ENCODE assay signal across 19 cellular contexts in genomic region chr10:91930939-91931338, GRCh38. TPM values are rescaled to one million over a fixed set of nuclear protein-coding genes. Genes with fewer than 3 reads are reported as not detected.
DNase-seq lines count a peak whose midpoint lies in the region; TF ChIP-seq lines count a peak whose summit lies in the region.
"Had no signal": no experiment of that assay in that cellular context is flagged by ENCODE, and none has a peak within 500 bp of the region (broad histone marks: within the 10 kb centered on the region; RNA-seq: fewer than 3 reads in every experiment).

No MANE protein-coding gene starts in this region.

- H3K27ac ChIP-seq in mammary epithelial cell (ENCODE audit: insufficient read depth, low read depth, low read length), result no peak overlapping the region
- H3K27ac ChIP-seq in tibial nerve, result no peak overlapping the region
- H3K27ac ChIP-seq in Peyer's patch, result no peak overlapping the region
- H3K27ac ChIP-seq: HL-60, SJCRH30 had no signal

- H3K36me3 Mint-ChIP-seq in MCF 10A (ENCODE audit: insufficient read depth, unreplicated experiment), result peaks cover 18% of the 10 kb centered on the region
- H3K36me3 Mint-ChIP-seq in glutamatergic neuron (ENCODE audit: unreplicated experiment), result no peaks in the 10 kb centered on the region

- no peak overlapping the region for H2AFZ ChIP-seq in mammary epithelial cell (ENCODE audit: low read depth, low read length)

- peaks cover 39% of the 10 kb centered on the region for H3K4me1 Mint-ChIP-seq in MCF 10A (ENCODE audit: insufficient read depth, unreplicated experiment)
- H3K4me1 Mint-ChIP-seq in glutamatergic neuron (ENCODE audit: low read depth, unreplicated experiment), result peaks cover 16% of the 10 kb centered on the region

- TF ChIP-seq POLR2A in tibial nerve (IDR thresholded peaks at IDR 0.05) (no peak), Peyer's patch (IDR thresholded peaks at IDR 0.05) (no peak)

- no peak for TF ChIP-seq EP300 in tibial nerve (IDR thresholded peaks at IDR 0.05)

- H3K27me3 ChIP-seq in mammary epithelial cell (ENCODE audit: insufficient read depth, low read length) (no peaks in the 10 kb centered on the region), adipocyte (replicated peaks; ENCODE audit: control insufficient read depth, insufficient read depth, low read length) (no peaks in the 10 kb centered on the region), tibial nerve (no peaks in the 10 kb centered on the region), Peyer's patch (no peaks in the 10 kb centered on the region)
- H3K27me3 ChIP-seq: SJCRH30 had no signal

- no peaks in the 10 kb centered on the region for H4K20me1 ChIP-seq in mammary epithelial cell (ENCODE audit: insufficient read depth, low read length)

- H3K27me3 Mint-ChIP-seq in MCF 10A (ENCODE audit: insufficient read depth, unreplicated experiment) (no peaks in the 10 kb centered on the region), glutamatergic neuron (ENCODE audit: unreplicated experiment) (no peaks in the 10 kb centered on the region)

- H3K4me3 ChIP-seq in mammary epithelial cell (replicated peaks in 1 of 3; ENCODE audit: insufficient read depth in 1 of 3, low read depth in 2 of 3, low read length in 3 of 3) (no peak overlapping the region), adipocyte (ENCODE audit: low read length) (no peak overlapping the region), tibial nerve (no peak overlapping the region), Peyer's patch (no peak overlapping the region)
- H3K4me3 ChIP-seq: SJCRH30 had no signal

- in situ Hi-C loops in mammary epithelial cell (cut with MboI; ENCODE audit: low sequenced_read_pairs in 2 of 2), result no loop called here

- dilution Hi-C loops in mammary epithelial cell (cut with HindIII; ENCODE audit: low sequenced_read_pairs), result no loop called here

- H3K4me2 ChIP-seq in mammary epithelial cell (ENCODE audit: insufficient read depth, low read depth, low read length), result no peak overlapping the region

- H3K4me1 ChIP-seq in mammary epithelial cell (ENCODE audit: insufficient read depth, low read length), result peaks cover 11% of the 10 kb centered on the region
- H3K4me1 ChIP-seq in adipocyte (ENCODE audit: control insufficient read depth, insufficient read depth, low read length), result no peaks in the 10 kb centered on the region
- peaks cover 0 to 65% (median under 1%) of the 10 kb centered on the region in 4 donors for H3K4me1 ChIP-seq in tibial nerve
- H3K4me1 ChIP-seq in Peyer's patch, result peaks cover 0 to 13% (median 4%) of the 10 kb centered on the region in 4 donors
- H3K4me1 ChIP-seq: SJCRH30 had no signal

- H3K36me3 ChIP-seq in mammary epithelial cell (ENCODE audit: insufficient read depth, low read length) (peaks cover 7% of the 10 kb centered on the region), adipocyte (ENCODE audit: control insufficient read depth, insufficient read depth, low read length, severe bottlenecking) (peaks cover 20% of the 10 kb centered on the region), tibial nerve (peaks cover 0 to 7% (median 0%) of the 10 kb centered on the region in 3 donors), Peyer's patch (peaks cover 0 to 16% (median 0%) of the 10 kb centered on the region in 3 donors)

- H3K9me3 ChIP-seq in mammary epithelial cell (replicated peaks; ENCODE audit: insufficient read depth, low read length) (no peaks in the 10 kb centered on the region), adipocyte (ENCODE audit: control insufficient read depth, low read length) (no peaks in the 10 kb centered on the region), tibial nerve (no peaks in the 10 kb centered on the region), Peyer's patch (no peaks in the 10 kb centered on the region)
- H3K9me3 ChIP-seq: SJCRH30 had no signal

- H3K9ac ChIP-seq in mammary epithelial cell (ENCODE audit: insufficient read depth, low read length) (no peak overlapping the region), adipocyte (ENCODE audit: low read length) (no peak overlapping the region)

- POLR2A ChIA-PET in MCF 10A (lab: Yijun Ruan, JAX), result interaction anchor here (0.7 to 1.5 kb wide), 3 partner anchors 9 to 26 kb away, joined by 4 read pairs; no protein-coding TSS in a partner anchor

- no peak for TF ChIP-seq CTCF in MCF 10A (IDR thresholded peaks at IDR 0.05; ENCODE audit: unreplicated experiment)
- TF ChIP-seq CTCF in mammary epithelial cell (conservative IDR thresholded peaks at IDR 0.05 in 1 of 2, IDR thresholded peaks at IDR 0.05 in 1 of 2; ENCODE audit: extremely low read depth in 1 of 2, insufficient read depth in 1 of 2, low read depth in 1 of 2, low read length in 2 of 2), result no peak
- TF ChIP-seq CTCF in glutamatergic neuron (IDR thresholded peaks at IDR 0.05; ENCODE audit: partially characterized antibody, unreplicated experiment), result no peak
- TF ChIP-seq CTCF in tibial nerve (IDR thresholded peaks at IDR 0.05), result no peak
- no peak for TF ChIP-seq CTCF in Peyer's patch (IDR thresholded peaks at IDR 0.05)

- CTCF ChIA-PET in MCF 10A (lab: Yijun Ruan, JAX), result no interaction called here
- CTCF ChIA-PET in mammary epithelial cell (lab: Charles Lee; ENCODE audit: low non-redundant PET), result no interaction called here

- WGBS in mammary epithelial cell (ENCODE audit: low coverage, missing lambda C conversion rate), result 98% methylated on average over 3 of the region's 3 CpGs
- WGBS in tibial nerve, 2 donors, result 50 to 54% methylated on average over 3 of the region's 3 CpGs

- H3K4me3 Mint-ChIP-seq in MCF 10A (ENCODE audit: unreplicated experiment) (no peak overlapping the region), glutamatergic neuron (ENCODE audit: unreplicated experiment) (no peak overlapping the region)

- peak overlapping the region; percentile 24 for H3K27ac Mint-ChIP-seq in MCF 10A (ENCODE audit: low read depth, unreplicated experiment)
- H3K27ac Mint-ChIP-seq in glutamatergic neuron (ENCODE audit: unreplicated experiment), result peak overlapping the region; percentile 63

- peaks cover 94% of the 10 kb centered on the region for H3K79me2 ChIP-seq in mammary epithelial cell (ENCODE audit: insufficient read depth, low read length)

- H3K9me3 Mint-ChIP-seq in MCF 10A (ENCODE audit: unreplicated experiment) (no peaks in the 10 kb centered on the region), glutamatergic neuron (ENCODE audit: unreplicated experiment) (no peaks in the 10 kb centered on the region)

- DNase-seq in MCF 10A (ENCODE audit: unreplicated experiment) (no peak), mammary epithelial cell (no peak), adipocyte (ENCODE audit: low read depth) (peak; percentile 65), glutamatergic neuron (no peak), tibial nerve (ENCODE audit: low spot score in 2 of 2) (no peak), Peyer's patch (no peak), NCI-H526 (lab: John Stamatoyannopoulos, UW) (no peak)
- no peak for DNase-seq in stimulated activated CD8-positive, alpha-beta memory T cell treated with anti-CD3 and anti-CD28 coated beads, Interleukin-4, amount 100 ng/mL, for 48 hours
- DNase-seq: 8988T, Calu3, DND-41, NCI-H1105, NCI-H1436 treated with DMSO at 0.1 percent for 48 hours, NCI-H187 treated with DMSO at 0.1 percent for 48 hours, NCI-H2107, NCI-H524, NCI-H774, SJCRH30 had no signal

- intact Hi-C loops in MCF 10A (cut with micrococcal nuclease) (no loop called here), mammary epithelial cell (cut with micrococcal nuclease) (no loop called here)

- BruUV-seq in MCF 10A (replicated peaks; lab: Mats Ljungman, UMichigan) (no TSS peak), mammary epithelial cell (replicated peaks; lab: Mats Ljungman, UMichigan) (no TSS peak)

RNA-seq across cellular contexts. Expression of gene BTAF1, which starts 7.4 kb away (rescaled TPM):
- total RNA-seq in MCF 10A (2022), result 35.5 and 37.0 TPM in 2 replicates
- 10 to 100 TPM; 33.2 to 55.8 TPM for total RNA-seq in mammary epithelial cell
- 11.9 TPM for polyA plus RNA-seq in mammary epithelial cell
- 26.7 TPM for polyA minus RNA-seq in mammary epithelial cell
- total RNA-seq in glutamatergic neuron (ENCODE audit: unreplicated experiment), result 42.2 TPM
- 10 to 100 TPM; 50.4 to 76.7 (median 58.1) TPM for total RNA-seq in tibial nerve
- 10 to 100 TPM; 37.0 to 60.2 (median 45.4) TPM for total RNA-seq in Peyer's patch

RNA-seq across cellular contexts. Expression of gene FGFBP3, which starts 21.7 kb away (rescaled TPM):
- total RNA-seq in MCF 10A (2022), result 0.86 and 1.1 TPM in 2 replicates
- total RNA-seq in mammary epithelial cell, result under 1 TPM; 0.17 to 0.68 TPM
- 0.11 TPM for polyA plus RNA-seq in mammary epithelial cell
- polyA minus RNA-seq in mammary epithelial cell, result not detected
- total RNA-seq in glutamatergic neuron (ENCODE audit: unreplicated experiment), result 7.5 TPM
- 1 to 10 TPM; 3.1 to 7.9 (median 4.9) TPM for total RNA-seq in tibial nerve
- total RNA-seq in Peyer's patch, result 1 to 10 TPM in 1 of 4 donors, under 1 TPM in 1, not detected in 2; 0.53 to 1.1 TPM
